Comparison of ENCODE assay signal across 8 cellular contexts in genomic region chr1:244451539-244451950, GRCh38. TPM values are rescaled to one million over a fixed set of nuclear protein-coding genes. Genes with fewer than 3 reads are reported as not detected.
DNase-seq lines count a peak whose midpoint lies in the region; ATAC-seq and TF ChIP-seq lines count a peak whose summit lies in the region.

ADSS2 (minus strand) TSS chr1:244451909; CDS start chr1:244451817, 92 bp downstream.

- no peak for ATAC-seq in SK-N-SH treated with all-trans-retinoic acid at 6 μM for 48 hours
- peak in 2 of 4 donors; percentile 42 to 48 for ATAC-seq in psoas muscle
- ATAC-seq in GM21576 (IDR thresholded peaks at IDR 0.05; ENCODE audit: unreplicated experiment) = no peak

- POLR2A ChIA-PET in SK-N-SH (lab: Yijun Ruan, JAX) = interaction anchor here (0.9 to 1.6 kb wide), 2 partner anchors 9 to 1196 kb away, joined by 3 to 5 read pairs; partner anchors contain the start of genes CEP170 and SDCCAG8

- no peaks in the 10 kb centered on the region for H3K27me3 ChIP-seq in SK-N-SH (ENCODE audit: insufficient read depth)
- no peaks in the 10 kb centered on the region for H3K27me3 ChIP-seq in SJSA1 (replicated peaks)
- H3K27me3 ChIP-seq in fibroblast of lung (ENCODE audit: control insufficient read depth, insufficient read depth, low read length) = no peaks in the 10 kb centered on the region
- no peaks in the 10 kb centered on the region for H3K27me3 ChIP-seq in psoas muscle (ENCODE audit: insufficient read depth in 3 of 3, low read length in 2 of 3)

- peak within 1 kb of the TSS; percentile 92 to 97 for H3K27ac ChIP-seq in SK-N-SH (ENCODE audit: low read depth in 2 of 2, low read length in 1 of 2)
- peak within 1 kb of the TSS; percentile 67 for H3K27ac ChIP-seq in SJSA1
- peak within 1 kb of the TSS; percentile 95 for H3K27ac ChIP-seq in fibroblast of lung (ENCODE audit: insufficient read depth, low read length)
- H3K27ac ChIP-seq in psoas muscle = peak within 1 kb of the TSS; percentile 93

- H3K4me3 ChIP-seq in SK-N-SH (ENCODE audit: low read depth in 2 of 2, low read length in 1 of 2) = peak within 1 kb of the TSS; percentile 84 to 97
- peak within 1 kb of the TSS; percentile 84 for H3K4me3 ChIP-seq in SJSA1
- H3K4me3 ChIP-seq in fibroblast of lung (replicated peaks in 1 of 4; ENCODE audit: control extremely low read depth in 1 of 4, insufficient read depth in 1 of 4, low read depth in 3 of 4, low read length in 4 of 4) = peak within 1 kb of the TSS; percentile 89 to 100 (median 98)
- peak within 1 kb of the TSS; percentile 97 for H3K4me3 ChIP-seq in psoas muscle

- H2AFZ ChIP-seq in SK-N-SH (ENCODE audit: low read depth) (peak within 1 kb of the TSS; percentile 91), fibroblast of lung (ENCODE audit: low read length) (peak within 1 kb of the TSS; percentile 74)

- no CpG with 5 or more reads among the region's 45 CpGs for whole genome bisulfite sequencing in SK-N-SH (ENCODE audit: low lambda C conversion rate)
- WGBS in psoas muscle, 3 donors = 0% methylated on average over 32 to 45 of the region's 45 CpGs

- H3K9me2 ChIP-seq in SK-N-SH = no peaks in the 10 kb centered on the region

- H3K9ac ChIP-seq in SK-N-SH = peak within 1 kb of the TSS; percentile 94
- H3K9ac ChIP-seq in fibroblast of lung (ENCODE audit: insufficient read depth, low read length) = peak within 1 kb of the TSS; percentile 96

- no peak for TF ChIP-seq EP300 in SK-N-SH (IDR thresholded peaks at IDR 0.05; ENCODE audit: borderline replicate concordance in 1 of 2, low read depth in 1 of 2, low read length in 1 of 2)

- H4K20me1 ChIP-seq in SK-N-SH (ENCODE audit: insufficient read depth) = peaks cover 5% of the 10 kb centered on the region; the same call in 1 of the 2 replicates
- no peaks in the 10 kb centered on the region for H4K20me1 ChIP-seq in fibroblast of lung (ENCODE audit: control insufficient read depth, extremely low read depth, insufficient read depth, low read length)

- H3K9me3 ChIP-seq in SK-N-SH (no peaks in the 10 kb centered on the region), SJSA1 (replicated peaks) (no peaks in the 10 kb centered on the region), fibroblast of lung (ENCODE audit: control insufficient read depth, insufficient read depth, low read depth, low read length) (no peaks in the 10 kb centered on the region), psoas muscle (no peaks in the 10 kb centered on the region)

- no peak for TF ChIP-seq RAD21 in SK-N-SH (IDR thresholded peaks at IDR 0.05; ENCODE audit: low read length)

- H3K36me3 ChIP-seq in SK-N-SH (replicated peaks in 1 of 2; ENCODE audit: control insufficient read depth in 1 of 2, insufficient read depth in 2 of 2, low read length in 1 of 2) = peaks cover 22 to 32% of the 10 kb centered on the region in 2 experiments
- H3K36me3 ChIP-seq in SJSA1 = peaks cover 15% of the 10 kb centered on the region
- H3K36me3 ChIP-seq in fibroblast of lung (ENCODE audit: control insufficient read depth, insufficient read depth, low read length) = no peaks in the 10 kb centered on the region
- no peaks in the 10 kb centered on the region for H3K36me3 ChIP-seq in psoas muscle (ENCODE audit: insufficient read depth in 1 of 2, low read depth in 1 of 2)

- H3K4me2 ChIP-seq in SK-N-SH (peak within 1 kb of the TSS; percentile 89), fibroblast of lung (ENCODE audit: extremely low read depth, insufficient read depth, low read length) (peak within 1 kb of the TSS; percentile 98)

- no peak for TF ChIP-seq CTCF in SK-N-SH (IDR thresholded peaks at IDR 0.05)
- TF ChIP-seq CTCF in fibroblast of lung (conservative IDR thresholded peaks at IDR 0.05 in 1 of 2, IDR thresholded peaks at IDR 0.05 in 1 of 2; ENCODE audit: low read depth in 1 of 2, low read length in 2 of 2) = no peak
- no peak for TF ChIP-seq CTCF in psoas muscle (IDR thresholded peaks at IDR 0.05)

- H3K4me1 ChIP-seq in SK-N-SH (ENCODE audit: control insufficient read depth in 1 of 2, insufficient read depth in 2 of 2, low read depth in 1 of 2, low read length in 1 of 2) = peaks cover 30 to 35% of the 10 kb centered on the region in 2 experiments; a peak in 3 of 4 replicates
- peaks cover 43% of the 10 kb centered on the region for H3K4me1 ChIP-seq in SJSA1 (replicated peaks)
- H3K4me1 ChIP-seq in fibroblast of lung (ENCODE audit: control insufficient read depth, extremely low read depth, insufficient read depth, low read length) = peaks cover 10% of the 10 kb centered on the region
- H3K4me1 ChIP-seq in psoas muscle = peaks cover 23% of the 10 kb centered on the region

- intact Hi-C loops in psoas muscle (cut with DNase I) = loop anchor here in 1 of 2 donors (5.0 kb wide), 1 partner anchor 201 kb away; the partner anchor contains the start of gene DESI2

- DNase-seq in SK-N-SH (no peak), SJSA1 (ENCODE audit: low read depth in 1 of 2, low spot score in 2 of 2) (no peak), fibroblast of lung (ENCODE audit: low read depth in 2 of 2) (no peak), psoas muscle (no peak), NCI-H524 treated with DMSO at 0.1 percent for 48 hours (lab: John Stamatoyannopoulos, UW) (no peak), NCI-H187 treated with DMSO at 0.1 percent for 48 hours (lab: John Stamatoyannopoulos, UW) (no peak)

- peaks cover 11% of the 10 kb centered on the region for H3F3A ChIP-seq in SK-N-SH (replicated peaks; ENCODE audit: insufficient read depth)

- H3K79me2 ChIP-seq in SK-N-SH (ENCODE audit: insufficient read depth) = peaks cover 50% of the 10 kb centered on the region
- peaks cover 49% of the 10 kb centered on the region for H3K79me2 ChIP-seq in fibroblast of lung (ENCODE audit: control insufficient read depth, insufficient read depth, low read length)

- CTCF ChIA-PET in SK-N-SH (lab: Yijun Ruan, JAX) = no interaction called here

TF ChIP-seq in SK-N-SH, 30 proteins besides CTCF, POLR2A, EP300 and RAD21 (continues in another document):
- TF ChIP-seq RFX5 (IDR thresholded peaks at IDR 0.05; ENCODE audit: low read length) (no peak), TEAD4 (IDR thresholded peaks at IDR 0.05; ENCODE audit: borderline replicate concordance, insufficient read depth) (0 out of 2 replicates have a peak, but pooled peaks have one; percentile 20), POLR2AphosphoS5 (IDR thresholded peaks at IDR 0.05; ENCODE audit: low read depth, low read length) (peak; percentile 91)

TF ChIP-seq in SK-N-SH treated with all-trans-retinoic acid at 6 μM for 48 hours, 23 proteins besides CTCF, POLR2A, EP300 and RAD21 (continues in another document):
- TF ChIP-seq ZNF8 (CRISPR knock-in tag; IDR thresholded peaks at IDR 0.05) (no peak), POU6F1 (CRISPR knock-in tag; IDR thresholded peaks at IDR 0.05; ENCODE audit: borderline replicate concordance, low read depth) (no peak), ZNF70 (CRISPR knock-in tag; IDR thresholded peaks at IDR 0.05) (no peak), SNAI2 (CRISPR knock-in tag; IDR thresholded peaks at IDR 0.05) (no peak), TCF4 (CRISPR knock-in tag; IDR thresholded peaks at IDR 0.05; ENCODE audit: borderline replicate concordance) (no peak), ZNF565 (CRISPR knock-in tag; conservative IDR thresholded peaks at IDR 0.05; ENCODE audit: low read depth) (no peak), ZC3H10 (CRISPR knock-in tag; IDR thresholded peaks at IDR 0.05) (no peak), CSRNP3 (CRISPR knock-in tag; IDR thresholded peaks at IDR 0.05) (no peak), BACH2 (CRISPR knock-in tag; IDR thresholded peaks at IDR 0.05; ENCODE audit: borderline replicate concordance) (no peak), GLIS3 (CRISPR knock-in tag; IDR thresholded peaks at IDR 0.05) (no peak), ZFP30 (CRISPR knock-in tag; IDR thresholded peaks at IDR 0.05) (no peak), ISL1 (CRISPR knock-in tag; IDR thresholded peaks at IDR 0.05) (no peak), ARNTL (CRISPR knock-in tag; IDR thresholded peaks at IDR 0.05; ENCODE audit: borderline replicate concordance, low read depth) (no peak), ESRRG (CRISPR knock-in tag; IDR thresholded peaks at IDR 0.05) (no peak), RARB (CRISPR knock-in tag; IDR thresholded peaks at IDR 0.05) (no peak), ZFP3 (CRISPR knock-in tag; IDR thresholded peaks at IDR 0.05) (no peak)

RNA-seq across cellular contexts. Expression of gene ADSS2, which starts in this region (rescaled TPM):
- 30.7 and 35.7 TPM in 2 replicates for polyA plus RNA-seq in SK-N-SH (2012; rRNA removed)
- 46.1 and 62.1 TPM in 2 replicates for polyA plus RNA-seq in SK-N-SH (2012; cell fraction: cytosol; rRNA removed)
- 14.4 and 21.8 TPM in 2 replicates for polyA plus RNA-seq in SK-N-SH (2012; cell fraction: nucleus; rRNA removed)
- total RNA-seq in SJSA1 (2014; rRNA removed; shearing (Covaris generic)) = 71.4 and 98.1 TPM in 2 replicates
- 50.1 and 62.1 TPM in 2 replicates for total RNA-seq in fibroblast of lung
- 54.0 and 55.9 TPM in 2 replicates for polyA plus RNA-seq in fibroblast of lung
- 35.0 and 36.9 TPM in 2 replicates for polyA plus RNA-seq in fibroblast of lung (2012)
- polyA minus RNA-seq in fibroblast of lung (ENCODE audit: low replicate concordance) = 0.85 and 2.8 TPM in 2 replicates
- 10 to 100 TPM in 3 of 4 donors, 1 to 10 TPM in 1; 5.7 to 13.5 (median 11.8) TPM for total RNA-seq in psoas muscle
- polyA plus RNA-seq in psoas muscle = 10 to 100 TPM; 11.7 to 19.2 (median 13.9) TPM
